1 cellular context compared by ENCODE assay signal in the genomic region with DNA sequence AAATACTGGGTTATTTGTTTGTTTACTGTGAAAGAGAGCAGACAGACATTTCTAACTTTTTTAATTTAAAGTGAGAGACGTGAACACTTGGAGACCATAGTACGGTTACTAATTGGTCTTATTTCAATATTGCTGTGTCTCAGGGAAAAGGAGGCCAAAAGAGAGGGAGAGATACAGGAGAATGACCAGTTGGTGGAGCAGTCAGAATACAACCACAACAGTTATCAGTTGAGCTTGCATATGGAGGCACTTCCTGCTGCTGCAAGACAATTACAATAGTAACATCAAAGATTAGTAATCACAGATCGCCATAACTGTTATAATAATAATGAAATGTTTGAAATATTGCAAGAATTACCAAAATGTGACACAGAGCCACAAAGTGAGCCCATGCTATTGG.
TF ChIP-seq lines count a peak whose summit lies in the region.

No MANE protein-coding gene starts in this region.

TF ChIP-seq in SK-N-SH, 30 proteins besides CTCF, POLR2A, EP300 and RAD21:
- TF ChIP-seq RFX5 (IDR thresholded peaks at IDR 0.05; ENCODE audit: low read length), result no peak
- no peak for TF ChIP-seq POLR2AphosphoS5 (IDR thresholded peaks at IDR 0.05; ENCODE audit: low read depth, low read length)
- no peak for TF ChIP-seq FOXJ3 (CRISPR knock-in tag; IDR thresholded peaks at IDR 0.05)
- TF ChIP-seq YY1 (IDR thresholded peaks at IDR 0.05; ENCODE audit: low read depth), result no peak
- no peak for TF ChIP-seq FOXM1 (IDR thresholded peaks at IDR 0.05; ENCODE audit: low read depth)
- TF ChIP-seq, protein P1, sequence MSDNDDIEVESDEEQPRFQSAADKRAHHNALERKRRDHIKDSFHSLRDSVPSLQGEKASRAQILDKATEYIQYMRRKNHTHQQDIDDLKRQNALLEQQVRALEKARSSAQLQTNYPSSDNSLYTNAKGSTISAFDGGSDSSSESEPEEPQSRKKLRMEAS (IDR thresholded peaks at IDR 0.05; ENCODE audit: low read depth), result no peak
- TF ChIP-seq USF2 (IDR thresholded peaks at IDR 0.05; ENCODE audit: borderline replicate concordance, low read depth, low read length), result no peak
- TF ChIP-seq NRF1 (IDR thresholded peaks at IDR 0.05; ENCODE audit: low read depth, low read length), result no peak
- no peak for TF ChIP-seq GABPA (IDR thresholded peaks at IDR 0.05; ENCODE audit: low read depth)
